Comparison of ENCODE assay signal across 10 cellular contexts in the genomic region with DNA sequence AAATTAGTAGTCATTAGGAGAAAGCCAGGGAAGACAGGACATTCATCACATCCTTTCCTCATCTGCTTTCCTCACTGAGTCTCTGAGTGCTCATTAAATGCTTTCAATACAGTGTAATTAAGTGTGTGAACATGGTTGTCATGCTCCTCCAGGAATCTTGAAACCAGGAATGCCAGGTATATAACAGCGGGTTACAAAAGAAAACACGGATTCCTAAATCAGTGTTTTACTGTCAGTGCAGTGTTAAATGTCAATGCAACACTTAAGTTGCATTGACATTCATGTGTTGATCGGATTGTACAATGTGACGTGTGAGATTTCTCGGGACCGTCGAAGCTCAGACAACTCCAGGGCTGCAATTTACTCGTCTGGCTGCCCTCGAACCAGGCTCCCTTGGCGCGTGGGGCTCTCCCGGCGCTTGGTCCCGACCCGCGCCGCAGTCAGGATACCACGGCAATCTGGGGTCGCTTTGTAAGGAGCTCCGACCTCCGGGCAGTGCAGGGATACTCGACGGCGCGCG. TPM values are rescaled to one million over a fixed set of nuclear protein-coding genes. Genes with fewer than 3 reads are reported as not detected.
DNase-seq lines count a peak whose midpoint lies in the region; ATAC-seq, FAIRE-seq and TF ChIP-seq lines count a peak whose summit lies in the region.
"Had no signal": no experiment of that assay in that cellular context is flagged by ENCODE, and none has a peak within 500 bp of the region (broad histone marks: within the 10 kb centered on the region; RNA-seq: fewer than 3 reads in every experiment).

No MANE protein-coding gene starts in this region.

- H3K4me2 ChIP-seq in KMS-11: peak overlapping the region; percentile 84

- H3K27ac ChIP-seq in KMS-11 (peak overlapping the region; percentile 92), small intestine (ENCODE audit: low read depth in 1 of 2, low read length in 1 of 2) (no peak overlapping the region)

- H3K27me3 ChIP-seq in KMS-11 (ENCODE audit: insufficient read depth, low read depth): no peaks in the 10 kb centered on the region
- peaks cover 4% of the 10 kb centered on the region for H3K27me3 ChIP-seq in endocrine pancreas (ENCODE audit: control insufficient read depth, insufficient read depth, low read length)
- H3K27me3 ChIP-seq in neuron (ENCODE audit: insufficient read depth, low read length): peaks cover 65% of the 10 kb centered on the region
- peaks cover 13 to 26% of the 10 kb centered on the region in 2 donors for H3K27me3 ChIP-seq in small intestine (ENCODE audit: control insufficient read depth in 2 of 2, insufficient read depth in 2 of 2, low read length in 2 of 2)

- peaks cover 20% of the 10 kb centered on the region for H3K4me1 ChIP-seq in KMS-11 (ENCODE audit: low read depth, poor library complexity, severe bottlenecking)
- H3K4me1 ChIP-seq in endocrine pancreas (ENCODE audit: control insufficient read depth, insufficient read depth, low read length): peaks cover 2% of the 10 kb centered on the region
- H3K4me1 ChIP-seq in neuron (ENCODE audit: insufficient read depth, low read length): peaks cover 10% of the 10 kb centered on the region
- H3K4me1 ChIP-seq in mucosa of descending colon (ENCODE audit: low read depth): peaks cover 9% of the 10 kb centered on the region
- no peaks in the 10 kb centered on the region for H3K4me1 ChIP-seq in small intestine (ENCODE audit: control insufficient read depth in 2 of 2, insufficient read depth in 1 of 2, low read depth in 1 of 2, low read length in 1 of 2)

- no peak for FAIRE-seq in small intestine (lab: Jason Lieb, UNC)

- no peak for DNase-seq in mucosa of descending colon
- no peak for DNase-seq in NCI-H748 treated with DMSO at 0.1 percent for 48 hours (lab: John Stamatoyannopoulos, UW)
- DNase-seq in small intestine: no peak
- DNase-seq: KBM-7; NK-92 treated with Interleukin-12 subunit alpha and Interleukin-12 subunit beta, amount 100 ng/mL, for 24 hours had no signal

- no peak for TF ChIP-seq CTCF in KMS-11 (conservative IDR thresholded peaks at IDR 0.05; ENCODE audit: low read depth, low read length)
- TF ChIP-seq CTCF in mucosa of descending colon (IDR thresholded peaks at IDR 0.05): no peak

- H3K36me3 ChIP-seq in KMS-11 (ENCODE audit: insufficient read depth) (no peaks in the 10 kb centered on the region), endocrine pancreas (ENCODE audit: control insufficient read depth, insufficient read depth, low read length) (no peaks in the 10 kb centered on the region), neuron (ENCODE audit: insufficient read depth, low read length) (no peaks in the 10 kb centered on the region), mucosa of descending colon (ENCODE audit: low read depth) (no peaks in the 10 kb centered on the region), small intestine (ENCODE audit: control insufficient read depth in 2 of 2, insufficient read depth in 2 of 2, low read length in 2 of 2) (no peaks in the 10 kb centered on the region)

- H4K20me1 ChIP-seq in KMS-11 (ENCODE audit: insufficient read depth): no peaks in the 10 kb centered on the region

- peak overlapping the region; percentile 95; the same call in 1 of the 2 replicates for H3K9ac ChIP-seq in KMS-11
- H3K9ac ChIP-seq in endocrine pancreas (ENCODE audit: control insufficient read depth, insufficient read depth, low read length): no peak overlapping the region

- H2AFZ ChIP-seq in KMS-11 (ENCODE audit: low read depth): no peak overlapping the region
- H2AFZ ChIP-seq in neuron (ENCODE audit: low read depth, low read length): peak overlapping the region; percentile 34

- intact Hi-C loops in mucosa of descending colon (cut with DNase I, micrococcal nuclease): no loop called here

- H3K9me3 ChIP-seq in endocrine pancreas (ENCODE audit: control insufficient read depth, low read length) (no peaks in the 10 kb centered on the region), neuron (ENCODE audit: low read length) (peaks cover 4% of the 10 kb centered on the region), mucosa of descending colon (no peaks in the 10 kb centered on the region), small intestine (ENCODE audit: control insufficient read depth, low read depth) (no peaks in the 10 kb centered on the region)

- H3K4me3 ChIP-seq in GM08714 (ENCODE audit: low read length) (peak overlapping the region; percentile 57; the same call in 1 of the 2 replicates), KMS-11 (IDR thresholded peaks at IDR 0.05; ENCODE audit: insufficient read depth, low read depth, low read length) (no peak overlapping the region), endocrine pancreas (ENCODE audit: control insufficient read depth, insufficient read depth, low read length) (peak overlapping the region; percentile 61), neuron (ENCODE audit: low read length) (peak overlapping the region; percentile 17), mucosa of descending colon (no peak overlapping the region), small intestine (ENCODE audit: low read depth in 1 of 2, low read length in 2 of 2) (peak overlapping the region in 1 of 2 donors; percentile 53)

- H3K79me2 ChIP-seq in KMS-11 (ENCODE audit: insufficient read depth, low read depth): peaks cover 31% of the 10 kb centered on the region

- WGBS in small intestine, 3 donors: 9 to 14% (median 10%) methylated on average over 22 to 26 of the region's 26 CpGs

- no peak for ATAC-seq in HG03354 (IDR thresholded peaks at IDR 0.05; ENCODE audit: poor library complexity, severe bottlenecking, unreplicated experiment)
- no peak for ATAC-seq in mucosa of descending colon

RNA-seq across cellular contexts. Expression of gene SPAG6, which starts 0.5 kb away (rescaled TPM):
- total RNA-seq in mucosa of descending colon: not detected
- polyA plus RNA-seq in small intestine: under 1 TPM in 2 of 3 donors, not detected in 1; 0.04 to 0.27 TPM

RNA-seq across cellular contexts. Expression of gene BMI1, which starts 23.9 kb away (rescaled TPM):
- total RNA-seq in mucosa of descending colon: 10 to 100 TPM; 26.6 to 76.6 (median 28.7) TPM
- 10 to 100 TPM; 10.3 to 22.0 (median 17.3) TPM for polyA plus RNA-seq in small intestine

RNA-seq across cellular contexts. Expression of gene COMMD3, which starts 28.7 kb away (rescaled TPM):
- 10 to 100 TPM; 48.4 to 56.5 (median 51.2) TPM for total RNA-seq in mucosa of descending colon
- polyA plus RNA-seq in small intestine: 10 to 100 TPM; 44.3 to 71.8 (median 70.3) TPM

Comparison
In these comparisons a context has a peak if more than half of its experiments do, and no peak if none do; other contexts are left out.
1. H3K4me3 ChIP-seq: peak in GM08714 (single experiment), endocrine pancreas (single experiment) and neuron (single experiment); none in KMS-11 (single experiment) and mucosa of descending colon (single experiment).